ENCODE assay signal across 14 cellular contexts in the genomic region with DNA sequence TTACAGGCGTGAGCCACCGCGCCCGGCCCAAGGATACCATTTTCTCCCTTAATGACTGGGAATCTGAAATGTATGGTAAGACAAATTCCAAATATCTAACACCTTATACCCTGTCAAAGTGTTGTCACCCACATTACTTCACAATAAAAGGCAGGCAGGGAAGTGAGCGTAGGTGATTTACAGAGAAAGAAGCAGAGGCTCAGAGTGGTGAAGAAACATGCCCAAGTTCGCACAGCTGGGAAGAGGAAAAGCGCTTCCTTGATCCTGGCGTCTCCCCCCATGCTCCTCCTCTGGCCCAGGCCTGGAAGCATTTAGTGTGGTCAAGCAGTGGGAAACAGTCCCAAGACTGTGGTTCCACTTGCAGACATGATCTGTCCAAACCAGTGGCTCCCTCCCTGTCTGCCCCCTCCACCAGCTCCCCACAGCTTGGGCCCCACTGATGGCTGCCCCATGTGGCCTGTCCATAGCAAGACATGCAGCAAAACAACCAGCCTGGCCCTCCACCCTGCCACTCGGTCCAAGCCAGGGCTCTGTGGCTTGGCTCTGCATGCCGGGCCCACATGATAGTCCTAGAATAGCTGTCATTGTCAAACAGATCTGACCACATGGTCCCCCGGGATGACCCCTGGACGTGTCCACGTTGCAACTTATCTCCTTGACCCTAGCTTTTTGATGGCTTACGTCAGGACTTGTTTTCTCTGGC.
DNase-seq lines count a peak whose midpoint lies in the region; ATAC-seq and TF ChIP-seq lines count a peak whose summit lies in the region.
"Had no signal": no experiment of that assay in that cellular context is flagged by ENCODE, and none has a peak within 500 bp of the region (broad histone marks: within the 10 kb centered on the region; RNA-seq: fewer than 3 reads in every experiment).

No MANE protein-coding gene starts in this region.

- H3K27me3 Mint-ChIP-seq in activated CD8-positive, alpha-beta memory T cell treated with anti-CD3 and anti-CD28 coated beads, Interleukin-2, amount 10 ng/mL, durations not matched to agents 7 days and 5 days: no peaks in the 10 kb centered on the region
- H3K27me3 Mint-ChIP-seq: CD4-positive, CD25-positive, alpha-beta regulatory T cell; naive thymus-derived CD4-positive, alpha-beta T cell had no signal

- peak; percentile 94 for DNase-seq in AG10803 (ENCODE audit: low read depth)
- DNase-seq in ascending aorta (ENCODE audit: low spot score in 2 of 2): peak in 1 of 2 donors; percentile 68
- peak; percentile 89 for DNase-seq in cardiac septum (ENCODE audit: low spot score)
- DNase-seq in putamen (ENCODE audit: low spot score): peak; percentile 70
- no peak for DNase-seq in activated CD8-positive, alpha-beta memory T cell treated with anti-CD3 and anti-CD28 coated beads, Interleukin-2, amount 10 ng/mL, durations not matched to agents 7 days and 5 days
- no peak for DNase-seq in NCI-H1092 (lab: John Stamatoyannopoulos, UW)
- DNase-seq: activated CD8-positive, alpha-beta memory T cell treated with anti-CD3 and anti-CD28 coated beads, Interleukin-2, amount 50 U/mL, for 48 hours; CD4-positive, CD25-positive, alpha-beta regulatory T cell; GF-D8; naive thymus-derived CD4-positive, alpha-beta T cell; NCI-H446 treated with DMSO at 0.1 percent for 48 hours; SHP77 treated with DMSO at 0.1 percent for 48 hours had no signal

- no peak overlapping the region for H3K4me3 Mint-ChIP-seq in activated CD8-positive, alpha-beta memory T cell treated with anti-CD3 and anti-CD28 coated beads, Interleukin-2, amount 10 ng/mL, durations not matched to agents 7 days and 5 days
- H3K4me3 Mint-ChIP-seq: CD4-positive, CD25-positive, alpha-beta regulatory T cell had no signal

- peak overlapping the region; percentile 74 to 87 for H3K27ac ChIP-seq in ascending aorta

- no peaks in the 10 kb centered on the region for H3K4me1 Mint-ChIP-seq in activated CD8-positive, alpha-beta memory T cell treated with anti-CD3 and anti-CD28 coated beads, Interleukin-2, amount 10 ng/mL, durations not matched to agents 7 days and 5 days

- intact Hi-C loops in ascending aorta (cut with DNase I) (loop anchor here (5.0 kb wide), 1 partner anchor 214 kb away; no protein-coding TSS in a partner anchor), cardiac septum (cut with DNase I) (loop anchor here (2.0 kb wide), 1 partner anchor 261 kb away; no protein-coding TSS in a partner anchor)

- peak; percentile 58 for TF ChIP-seq CTCF in AG10803 (conservative IDR thresholded peaks at IDR 0.05; ENCODE audit: low read length)
- no peak for TF ChIP-seq CTCF in ascending aorta (IDR thresholded peaks at IDR 0.05)

- no peaks in the 10 kb centered on the region for H3K27me3 ChIP-seq in ascending aorta

- H3K9me3 ChIP-seq in ascending aorta: no peaks in the 10 kb centered on the region

- peaks cover 8 to 9% of the 10 kb centered on the region in 2 donors for H3K36me3 ChIP-seq in ascending aorta

- peaks cover 3% of the 10 kb centered on the region for H3K9me3 Mint-ChIP-seq in activated CD8-positive, alpha-beta memory T cell treated with anti-CD3 and anti-CD28 coated beads, Interleukin-2, amount 10 ng/mL, durations not matched to agents 7 days and 5 days (ENCODE audit: low read depth)

- CTCF ChIA-PET in activated CD8-positive, alpha-beta memory T cell treated with anti-CD3 and anti-CD28 coated beads, Interleukin-2, amount 10 ng/mL, durations not matched to agents 7 days and 5 days (lab: Charles Lee): no interaction called here

- H3K4me3 ChIP-seq in AG10803 (ENCODE audit: low read length) (no peak overlapping the region), ascending aorta (no peak overlapping the region)

- peaks cover 11 to 41% of the 10 kb centered on the region in 2 donors for H3K4me1 ChIP-seq in ascending aorta

- H3K36me3 Mint-ChIP-seq in activated CD8-positive, alpha-beta memory T cell treated with anti-CD3 and anti-CD28 coated beads, Interleukin-2, amount 10 ng/mL, durations not matched to agents 7 days and 5 days: no peaks in the 10 kb centered on the region

- no peak for ATAC-seq in GM21515 (IDR thresholded peaks at IDR 0.05; ENCODE audit: unreplicated experiment)
- no peak for ATAC-seq in activated CD8-positive, alpha-beta memory T cell treated with anti-CD3 and anti-CD28 coated beads, Interleukin-2, amount 10 ng/mL, durations not matched to agents 7 days and 5 days
- no peak for ATAC-seq in GM18858 (IDR thresholded peaks at IDR 0.05; ENCODE audit: unreplicated experiment)
- ATAC-seq: naive thymus-derived CD4-positive, alpha-beta T cell had no signal

- no peak overlapping the region for H3K27ac Mint-ChIP-seq in activated CD8-positive, alpha-beta memory T cell treated with anti-CD3 and anti-CD28 coated beads, Interleukin-2, amount 10 ng/mL, durations not matched to agents 7 days and 5 days
- H3K27ac Mint-ChIP-seq: CD4-positive, CD25-positive, alpha-beta regulatory T cell; naive thymus-derived CD4-positive, alpha-beta T cell had no signal

Comparison
In these comparisons a context has a peak if more than half of its experiments do, and no peak if none do; other contexts are left out.
1. DNase-seq: peak in AG10803 (single experiment), cardiac septum (single experiment) and putamen (single experiment); none in activated CD8-positive, alpha-beta memory T cell treated with anti-CD3 and anti-CD28 coated beads, Interleukin-2, amount 10 ng/mL, durations not matched to agents 7 days and 5 days (single experiment) and NCI-H1092 (single experiment).